In the genomic region with DNA sequence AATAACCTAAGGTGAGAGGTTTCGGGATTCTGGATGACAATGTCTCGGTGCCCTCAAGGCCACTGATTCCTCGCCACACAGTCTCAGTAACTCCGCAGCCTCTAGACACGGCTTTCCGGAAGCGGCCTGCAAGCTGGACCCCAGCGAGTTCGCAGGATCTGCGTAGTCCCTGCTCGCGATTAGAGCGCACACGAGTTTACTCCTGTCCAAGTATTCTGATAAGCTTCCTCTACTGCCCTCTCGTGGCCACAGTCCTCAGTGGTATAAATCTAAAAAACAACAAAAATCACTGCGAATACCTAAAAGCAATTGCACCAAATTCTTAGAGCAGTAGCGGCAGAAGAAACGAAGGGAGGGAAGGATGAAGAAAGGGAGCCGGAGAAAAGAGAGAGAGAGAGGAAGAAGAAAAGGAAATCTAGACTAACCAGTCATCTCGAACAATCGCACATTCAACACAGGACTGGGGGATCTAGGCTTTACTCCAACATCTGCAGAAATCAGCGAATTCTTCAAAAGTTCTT, we compare ENCODE assay signal across 8 cellular contexts. TPM values are rescaled to one million over a fixed set of nuclear protein-coding genes. Genes with fewer than 3 reads are reported as not detected.
DNase-seq lines count a peak whose midpoint lies in the region; ATAC-seq and TF ChIP-seq lines count a peak whose summit lies in the region.

No MANE protein-coding gene starts in this region.

- H3K36me3 ChIP-seq in A673 (ENCODE audit: insufficient read depth, low read length, poor library complexity, severe bottlenecking) = no peaks in the 10 kb centered on the region

- BruUV-seq in A673 (replicated peaks; lab: Mats Ljungman, UMichigan) = no TSS peak

- no peak overlapping the region for H3K27ac ChIP-seq in A673 (ENCODE audit: low read depth, low read length, poor library complexity, severe bottlenecking)
- H3K27ac ChIP-seq in coronary artery = peak overlapping the region; percentile 69 to 98

- peaks cover 74% of the 10 kb centered on the region for H3K27me3 ChIP-seq in A673 (replicated peaks; ENCODE audit: insufficient read depth, low read depth, low read length, poor library complexity)

- H3K4me3 ChIP-seq in A673 (ENCODE audit: low read depth, low read length, poor library complexity, severe bottlenecking) (no peak overlapping the region), coronary artery (peak overlapping the region; percentile 80)

- no peaks in the 10 kb centered on the region for H3K9me3 ChIP-seq in A673 (ENCODE audit: low read depth, low read length, poor library complexity, severe bottlenecking)

- ATAC-seq in GM18520 (IDR thresholded peaks at IDR 0.05; ENCODE audit: unreplicated experiment) (peak; percentile 73), HG03342 (IDR thresholded peaks at IDR 0.05; ENCODE audit: unreplicated experiment) (peak; percentile 78)

- DNase-seq in A673 (ENCODE audit: low spot score) (peak; percentile 88), NCI-H446 treated with DMSO at 0.1 percent for 48 hours (lab: John Stamatoyannopoulos, UW) (peak; percentile 87), coronary artery (ENCODE audit: low spot score) (peak; percentile 93), left kidney (ENCODE audit: low read depth, low spot score) (peak; percentile 96)
- DNase-seq in activated CD4-positive, alpha-beta T cell treated with anti-CD3 and anti-CD28 coated beads for 4 hours = peak; percentile 76 to 83
- peak; percentile 70 for DNase-seq in stimulated activated CD4-positive, alpha-beta T cell treated with anti-CD3 and anti-CD28 coated beads, Interleukin-1b, Interleukin-23, amount 100 ng/mL, for 48 hours

- CTCF ChIA-PET in A673 (lab: Charles Lee) = interaction anchor here (0.7 to 3.0 kb wide), 6 partner anchors 11 to 360 kb away, joined by 3 to 56 read pairs (median 4); no protein-coding TSS in a partner anchor

- intact Hi-C loops in A673 (cut with micrococcal nuclease; ENCODE audit: unreplicated experiment) = loop anchor here (1.0 to 2.0 kb wide), 2 partner anchors 112 to 223 kb away; no protein-coding TSS in a partner anchor

- TF ChIP-seq CTCF in A673 (conservative IDR thresholded peaks at IDR 0.05; ENCODE audit: low read depth, low read length) (peak; percentile 91), coronary artery (IDR thresholded peaks at IDR 0.05) (peak; percentile 51)

- POLR2A ChIA-PET in A673 (lab: Charles Lee; ENCODE audit: low non-redundant PET) = no interaction called here

- H3K4me1 ChIP-seq in A673 (ENCODE audit: insufficient read depth, low read length, poor library complexity, severe bottlenecking) = peaks cover 4% of the 10 kb centered on the region

RNA-seq across cellular contexts. Expression of a gene that starts 1.1 kb away (rescaled TPM):
- 0.06 TPM in 1 of 2 replicates, not detected in the other for total RNA-seq in A673 (2021)
